10 cellular contexts compared by ENCODE assay signal in the genomic region with DNA sequence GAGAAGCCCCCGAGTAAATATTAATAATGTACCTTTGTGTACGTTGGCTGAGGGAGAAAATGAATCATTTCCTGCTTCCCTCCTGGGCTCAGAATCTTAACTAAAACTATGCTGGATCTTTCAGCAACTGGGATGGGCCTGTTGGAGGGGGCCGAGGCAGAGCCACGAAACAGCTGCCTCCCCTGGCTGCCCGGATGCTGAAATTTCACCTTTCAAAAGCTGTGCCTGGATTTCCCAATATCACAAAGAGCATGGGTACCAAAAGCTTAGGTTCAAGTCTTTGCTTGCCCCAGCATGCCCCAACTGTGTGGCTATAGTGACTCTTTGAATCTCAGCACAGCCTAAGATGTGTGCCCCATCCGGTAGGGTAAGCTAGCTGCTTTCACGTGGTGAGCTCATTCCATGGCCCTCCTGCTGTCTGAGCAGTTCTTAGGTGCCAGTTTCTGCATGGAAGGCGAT.
DNase-seq lines count a peak whose midpoint lies in the region; ATAC-seq, FAIRE-seq and TF ChIP-seq lines count a peak whose summit lies in the region.
"Had no signal": no experiment of that assay in that cellular context is flagged by ENCODE, and none has a peak within 500 bp of the region (broad histone marks: within the 10 kb centered on the region; RNA-seq: fewer than 3 reads in every experiment).

No MANE protein-coding gene starts in this region.

- no peaks in the 10 kb centered on the region for H3K36me3 ChIP-seq in bronchial epithelial cell (ENCODE audit: control insufficient read depth, insufficient read depth, low read length)

- H3K4me3 ChIP-seq in bronchial epithelial cell (ENCODE audit: low read depth, low read length) (no peak overlapping the region), coronary artery (no peak overlapping the region)

- no peak overlapping the region for H3K4me3 Mint-ChIP-seq in T-helper 2 cell treated with Interferon-gamma antibody and Interleukin-4, amounts not matched to agents 5 μg/mL and 100 μg/mL, for 36 hours
- H3K4me3 Mint-ChIP-seq in stimulated activated effector memory CD8-positive, alpha-beta T cell treated with anti-CD3 and anti-CD28 coated beads, Interleukin-12 subunit alpha, Interleukin-12 subunit beta, amount 100 ng/mL, for 72 hours, result peak overlapping the region; percentile 21
- H3K4me3 Mint-ChIP-seq: B cell had no signal

- peak overlapping the region; percentile 67 for H3K27ac Mint-ChIP-seq in T-helper 2 cell treated with Interferon-gamma antibody and Interleukin-4, amounts not matched to agents 5 μg/mL and 100 μg/mL, for 36 hours
- H3K27ac Mint-ChIP-seq in stimulated activated effector memory CD8-positive, alpha-beta T cell treated with anti-CD3 and anti-CD28 coated beads, Interleukin-12 subunit alpha, Interleukin-12 subunit beta, amount 100 ng/mL, for 72 hours, result peak overlapping the region; percentile 82
- H3K27ac Mint-ChIP-seq: B cell had no signal

- no peaks in the 10 kb centered on the region for H3K9me3 Mint-ChIP-seq in T-helper 2 cell treated with Interferon-gamma antibody and Interleukin-4, amounts not matched to agents 5 μg/mL and 100 μg/mL, for 36 hours
- H3K9me3 Mint-ChIP-seq in stimulated activated effector memory CD8-positive, alpha-beta T cell treated with anti-CD3 and anti-CD28 coated beads, Interleukin-12 subunit alpha, Interleukin-12 subunit beta, amount 100 ng/mL, for 72 hours, result no peaks in the 10 kb centered on the region

- H3K27ac ChIP-seq in coronary artery, result peak overlapping the region in 1 of 2 donors; percentile 28

- H3K36me3 Mint-ChIP-seq in T-helper 2 cell treated with Interferon-gamma antibody and Interleukin-4, amounts not matched to agents 5 μg/mL and 100 μg/mL, for 36 hours (ENCODE audit: low read depth), result no peaks in the 10 kb centered on the region
- H3K36me3 Mint-ChIP-seq in stimulated activated effector memory CD8-positive, alpha-beta T cell treated with anti-CD3 and anti-CD28 coated beads, Interleukin-12 subunit alpha, Interleukin-12 subunit beta, amount 100 ng/mL, for 72 hours, result no peaks in the 10 kb centered on the region

- FAIRE-seq in bronchial epithelial cell (lab: Jason Lieb, UNC), result peak; percentile 100

- H3K27me3 Mint-ChIP-seq in T-helper 2 cell treated with Interferon-gamma antibody and Interleukin-4, amounts not matched to agents 5 μg/mL and 100 μg/mL, for 36 hours (ENCODE audit: low read depth), result peaks cover 12% of the 10 kb centered on the region

- no peak for DNase-seq in T-helper 2 cell treated with Interferon-gamma antibody and Interleukin-4, amounts not matched to agents 5 μg/mL and 100 μg/mL, for 36 hours (ENCODE audit: low spot score)
- DNase-seq in T-helper 2 cell (no peak), NCI-H226 (peak; percentile 49), bronchial epithelial cell (ENCODE audit: low read depth) (peak; percentile 100), coronary artery (ENCODE audit: low spot score) (no peak), DMS53 (lab: John Stamatoyannopoulos, UW) (no peak)
- DNase-seq in stimulated activated effector memory CD8-positive, alpha-beta T cell treated with anti-CD3 and anti-CD28 coated beads, Interleukin-12 subunit alpha, Interleukin-12 subunit beta, amount 100 ng/mL, for 72 hours (ENCODE audit: low spot score in 2 of 2), result no peak
- DNase-seq: Right ventricle myocardium superior had no signal

- H3K4me1 Mint-ChIP-seq in T-helper 2 cell treated with Interferon-gamma antibody and Interleukin-4, amounts not matched to agents 5 μg/mL and 100 μg/mL, for 36 hours (ENCODE audit: low read depth), result peaks cover 37% of the 10 kb centered on the region
- H3K4me1 Mint-ChIP-seq in stimulated activated effector memory CD8-positive, alpha-beta T cell treated with anti-CD3 and anti-CD28 coated beads, Interleukin-12 subunit alpha, Interleukin-12 subunit beta, amount 100 ng/mL, for 72 hours, result peaks cover 43% of the 10 kb centered on the region

- ATAC-seq in stimulated activated effector memory CD8-positive, alpha-beta T cell treated with anti-CD3 and anti-CD28 coated beads, Interleukin-12 subunit alpha, Interleukin-12 subunit beta, amount 100 ng/mL, for 72 hours, result no peak
- ATAC-seq in HG03469 (IDR thresholded peaks at IDR 0.05; ENCODE audit: unreplicated experiment), result no peak

- H3K27me3 ChIP-seq in bronchial epithelial cell (ENCODE audit: control insufficient read depth, insufficient read depth, low read length), result no peaks in the 10 kb centered on the region

- peak; percentile 6 for TF ChIP-seq CTCF in bronchial epithelial cell (IDR thresholded peaks at IDR 0.05; ENCODE audit: insufficient read depth, low read length, severe bottlenecking)
- no peak for TF ChIP-seq CTCF in coronary artery (IDR thresholded peaks at IDR 0.05)

Comparison
In these comparisons a context has a peak if more than half of its experiments do, and no peak if none do; other contexts are left out.
1. DNase-seq: peak in NCI-H226 (single experiment) and bronchial epithelial cell (single experiment); none in T-helper 2 cell treated with Interferon-gamma antibody and Interleukin-4, amounts not matched to agents 5 μg/mL and 100 μg/mL, for 36 hours (single experiment), T-helper 2 cell (0 of 5), stimulated activated effector memory CD8-positive, alpha-beta T cell treated with anti-CD3 and anti-CD28 coated beads, Interleukin-12 subunit alpha, Interleukin-12 subunit beta, amount 100 ng/mL, for 72 hours (0 of 2), coronary artery (single experiment) and DMS53 (single experiment).